9 cellular contexts compared by ENCODE assay signal in the genomic region with DNA sequence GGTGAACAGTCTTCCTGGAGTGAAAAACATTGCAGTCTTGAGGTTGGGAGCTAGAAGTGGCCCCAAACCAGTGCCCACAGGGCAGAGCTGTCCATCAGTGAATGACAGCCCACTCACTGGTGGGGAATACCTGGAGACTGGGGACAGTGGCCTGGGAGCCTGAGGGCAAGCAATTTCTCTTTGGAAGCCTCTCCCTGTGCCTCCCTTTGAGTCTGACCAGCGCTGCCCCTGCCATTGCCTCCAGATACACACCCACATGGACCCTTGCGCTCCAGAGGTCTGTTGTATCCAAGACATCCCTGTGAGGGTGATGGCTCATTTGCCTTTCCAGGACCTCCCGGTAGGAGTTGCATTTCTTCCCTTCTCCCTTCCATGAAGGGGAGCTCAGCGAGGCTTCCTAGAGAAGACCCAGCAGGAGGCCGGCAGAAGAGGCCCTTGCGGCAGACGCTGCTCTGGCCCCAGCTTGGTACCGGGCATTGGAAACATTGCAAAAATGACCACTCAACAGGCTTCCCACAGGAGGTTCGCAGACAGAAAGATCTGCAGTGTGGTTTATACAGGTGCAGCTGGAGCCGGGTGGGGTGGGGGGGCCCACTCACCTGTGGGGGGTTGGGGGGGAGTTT. TPM values are rescaled to one million over a fixed set of nuclear protein-coding genes. Genes with fewer than 3 reads are reported as not detected.
DNase-seq lines count a peak whose midpoint lies in the region; ATAC-seq and TF ChIP-seq lines count a peak whose summit lies in the region.
"Had no signal": no experiment of that assay in that cellular context is flagged by ENCODE, and none has a peak within 500 bp of the region (broad histone marks: within the 10 kb centered on the region; RNA-seq: fewer than 3 reads in every experiment).

No MANE protein-coding gene starts in this region.

- H3K27ac Mint-ChIP-seq in CD4-positive, CD25-positive, alpha-beta regulatory T cell: peak overlapping the region; percentile 94 to 99 (median 97)

- H3K4me1 ChIP-seq in CD4-positive, CD25-positive, alpha-beta regulatory T cell (ENCODE audit: control insufficient read depth, insufficient read depth, low read length, poor library complexity, severe bottlenecking): peaks cover 100% of the 10 kb centered on the region
- peaks cover 22% of the 10 kb centered on the region for H3K4me1 ChIP-seq in NT2/D1 (ENCODE audit: insufficient read depth, insufficient read length)
- peaks cover 93% of the 10 kb centered on the region for H3K4me1 ChIP-seq in effector memory CD4-positive, alpha-beta T cell (ENCODE audit: control insufficient read depth, insufficient read depth, low read length, poor library complexity, severe bottlenecking)
- peaks cover 12% of the 10 kb centered on the region for H3K4me1 ChIP-seq in ovary (ENCODE audit: insufficient read depth)

- intact Hi-C loops in ovary (cut with DNase I): loop anchor here in 3 of 4 donors (5.0 to 10.0 kb wide), 4 partner anchors 38 to 120 kb away; a partner anchor contains a TSS

- H3K36me3 Mint-ChIP-seq in CD4-positive, CD25-positive, alpha-beta regulatory T cell: peaks cover 21% of the 10 kb centered on the region

- peak overlapping the region; percentile 87 to 90 (median 88) for H3K4me3 Mint-ChIP-seq in CD4-positive, CD25-positive, alpha-beta regulatory T cell

- H3K27ac ChIP-seq in CD4-positive, CD25-positive, alpha-beta regulatory T cell (ENCODE audit: insufficient read depth, low read length, poor library complexity, severe bottlenecking): peak overlapping the region; percentile 98
- H3K27ac ChIP-seq in effector memory CD4-positive, alpha-beta T cell (ENCODE audit: insufficient read depth, low read length, poor library complexity, severe bottlenecking): peak overlapping the region; percentile 68
- peak overlapping the region; percentile 63 to 71 for H3K27ac ChIP-seq in ovary

- H3K4me3 ChIP-seq in CD4-positive, CD25-positive, alpha-beta regulatory T cell (ENCODE audit: low read depth, low read length): peak overlapping the region; percentile 17
- H3K4me3 ChIP-seq in NT2/D1 (ENCODE audit: insufficient read length, low read depth) (no peak overlapping the region), ovary (peak overlapping the region; percentile 14)
- no peak overlapping the region for H3K4me3 ChIP-seq in effector memory CD4-positive, alpha-beta T cell (ENCODE audit: insufficient read depth, low read depth, low read length, poor library complexity, severe bottlenecking)

- peaks cover 6% of the 10 kb centered on the region for H3K36me3 ChIP-seq in CD4-positive, CD25-positive, alpha-beta regulatory T cell (ENCODE audit: control insufficient read depth, insufficient read depth, low read length)
- H3K36me3 ChIP-seq in NT2/D1 (ENCODE audit: insufficient read depth, insufficient read length, low read length) (no peaks in the 10 kb centered on the region), ovary (no peaks in the 10 kb centered on the region)
- H3K36me3 ChIP-seq in effector memory CD4-positive, alpha-beta T cell (ENCODE audit: control insufficient read depth, insufficient read depth, low read length): no peaks in the 10 kb centered on the region

- no peak for ATAC-seq in CD4-positive, CD25-positive, alpha-beta regulatory T cell (ENCODE audit: low read depth in 2 of 2)
- ATAC-seq in HG03565 (IDR thresholded peaks at IDR 0.05; ENCODE audit: unreplicated experiment) (no peak), HG03378 (IDR thresholded peaks at IDR 0.05; ENCODE audit: unreplicated experiment) (no peak)

- peaks cover 0 to 6% (median 0%) of the 10 kb centered on the region in 7 donors for H3K9me3 Mint-ChIP-seq in CD4-positive, CD25-positive, alpha-beta regulatory T cell

- peak overlapping the region; percentile 67 for H3K9ac ChIP-seq in NT2/D1 (ENCODE audit: insufficient read length, low read depth)

- DNase-seq in CD4-positive, CD25-positive, alpha-beta regulatory T cell: no peak
- DNase-seq in NT2/D1 (ENCODE audit: low read depth, low spot score) (no peak), ovary (no peak), NCI-H1105 treated with DMSO at 0.1 percent for 48 hours (lab: John Stamatoyannopoulos, UW) (no peak), middle frontal gyrus (ENCODE audit: extremely low spot score, low spot score) (no peak)
- no peak for DNase-seq in effector memory CD4-positive, alpha-beta T cell
- DNase-seq: foreskin melanocyte had no signal

- H3K27me3 ChIP-seq in CD4-positive, CD25-positive, alpha-beta regulatory T cell (ENCODE audit: control insufficient read depth, insufficient read depth, low read length): no peaks in the 10 kb centered on the region
- H3K27me3 ChIP-seq in NT2/D1 (ENCODE audit: insufficient read depth, insufficient read length) (no peaks in the 10 kb centered on the region), ovary (no peaks in the 10 kb centered on the region)
- H3K27me3 ChIP-seq in effector memory CD4-positive, alpha-beta T cell (replicated peaks; ENCODE audit: control insufficient read depth, insufficient read depth, low read length, poor library complexity, severe bottlenecking): no peaks in the 10 kb centered on the region

- no peak for TF ChIP-seq EP300 in ovary (IDR thresholded peaks at IDR 0.05)

- TF ChIP-seq CTCF in ovary (IDR thresholded peaks at IDR 0.05): no peak

- TF ChIP-seq POLR2A in ovary (IDR thresholded peaks at IDR 0.05): no peak

- peaks cover 4% of the 10 kb centered on the region for H3K27me3 Mint-ChIP-seq in CD4-positive, CD25-positive, alpha-beta regulatory T cell

- 65 to 72% (median 68%) methylated on average over 9 to 10 of the region's 10 CpGs for WGBS in ovary, 3 donors

- peaks cover 5% of the 10 kb centered on the region in 2 experiments for H3K9me3 ChIP-seq in CD4-positive, CD25-positive, alpha-beta regulatory T cell (ENCODE audit: control insufficient read depth in 2 of 2, low read length in 2 of 2)
- peaks cover 17% of the 10 kb centered on the region; the same call in 1 of the 2 replicates for H3K9me3 ChIP-seq in NT2/D1 (ENCODE audit: insufficient read depth, low read length)
- no peaks in the 10 kb centered on the region for H3K9me3 ChIP-seq in effector memory CD4-positive, alpha-beta T cell (ENCODE audit: control insufficient read depth, low read length)
- H3K9me3 ChIP-seq in ovary: no peaks in the 10 kb centered on the region

- peaks cover 14 to 99% (median 77%) of the 10 kb centered on the region in 4 donors for H3K4me1 Mint-ChIP-seq in CD4-positive, CD25-positive, alpha-beta regulatory T cell

RNA-seq across cellular contexts. Expression of a gene that starts 38.5 kb away (rescaled TPM):
- 227 TPM for total RNA-seq in CD4-positive, CD25-positive, alpha-beta regulatory T cell
- polyA plus RNA-seq in CD4-positive, CD25-positive, alpha-beta regulatory T cell: 10 to 100 TPM; 36.3 to 52.1 (median 47.7) TPM
- 10 to 100 TPM; 14.8 to 58.2 (median 36.0) TPM for total RNA-seq in ovary
- polyA plus RNA-seq in ovary: 10 to 100 TPM; 15.9 to 52.7 TPM

Comparison
In these comparisons a context has a peak if more than half of its experiments do, and no peak if none do; other contexts are left out.
1. H3K4me3 ChIP-seq: peak in CD4-positive, CD25-positive, alpha-beta regulatory T cell (single experiment) and ovary (single experiment); none in NT2/D1 (single experiment) and effector memory CD4-positive, alpha-beta T cell (single experiment).
2. Peak in every context shown above with its lines, with median percentiles within 50 percentile points of each other: H3K27ac ChIP-seq.